21 cellular contexts compared by ENCODE assay signal in the genomic region with DNA sequence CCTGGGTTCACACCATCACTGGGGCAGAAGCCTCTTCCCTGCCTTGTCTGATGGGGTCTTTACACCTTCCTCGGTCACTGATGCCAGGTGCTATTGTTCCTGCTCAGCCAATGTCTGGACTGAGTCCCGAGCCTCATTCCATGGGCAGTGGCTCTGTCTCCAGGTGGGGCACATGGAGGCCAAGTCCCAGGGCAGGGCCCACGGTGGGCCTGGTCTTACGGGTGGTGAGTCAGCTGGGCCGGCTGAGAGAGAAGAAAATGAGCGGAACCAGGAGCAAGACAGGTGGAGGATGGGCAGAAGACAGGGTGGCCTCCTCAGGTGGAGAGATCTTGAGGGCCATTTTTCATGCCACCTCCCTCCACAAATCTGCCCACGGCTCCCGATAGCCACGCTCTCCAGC.
DNase-seq lines count a peak whose midpoint lies in the region; ATAC-seq and TF ChIP-seq lines count a peak whose summit lies in the region.
"Had no signal": no experiment of that assay in that cellular context is flagged by ENCODE, and none has a peak within 500 bp of the region (broad histone marks: within the 10 kb centered on the region; RNA-seq: fewer than 3 reads in every experiment).

No MANE protein-coding gene starts in this region.

- no CpG with 5 or more reads among the region's 9 CpGs for WGBS in neuronal stem cell (ENCODE audit: extremely low coverage in 2 of 2, insufficient read length in 2 of 2, insufficient replicate concordance in 1 of 2), 2 donors
- WGBS in transverse colon (ENCODE audit: low coverage in 1 of 2), 2 donors = 82 to 100% methylated on average over 1 to 9 of the region's 9 CpGs

- H3K9me3 Mint-ChIP-seq in chondrocyte (ENCODE audit: low read depth) = no peaks in the 10 kb centered on the region
- no peaks in the 10 kb centered on the region for H3K9me3 Mint-ChIP-seq in endothelial cell (ENCODE audit: unreplicated experiment)
- H3K9me3 Mint-ChIP-seq: CD8-positive, alpha-beta memory T cell had no signal

- no peak for TF ChIP-seq CTCF in chondrocyte (IDR thresholded peaks at IDR 0.05)
- no peak for TF ChIP-seq CTCF in transverse colon (IDR thresholded peaks at IDR 0.05)
- TF ChIP-seq CTCF in endothelial cell (IDR thresholded peaks at IDR 0.05; ENCODE audit: unreplicated experiment) = no peak

- H3K4me1 Mint-ChIP-seq in chondrocyte (ENCODE audit: low read depth) (no peaks in the 10 kb centered on the region), endothelial cell (ENCODE audit: unreplicated experiment) (peaks cover 4% of the 10 kb centered on the region)
- H3K4me1 Mint-ChIP-seq: CD8-positive, alpha-beta memory T cell had no signal

- H3K4me3 ChIP-seq in neuronal stem cell (ENCODE audit: low read length in 2 of 2) (no peak overlapping the region), transverse colon (no peak overlapping the region)
- H3K4me3 ChIP-seq: SJSA1 had no signal

- peaks cover 3 to 4% of the 10 kb centered on the region in 2 donors for H3K4me1 ChIP-seq in neuronal stem cell (ENCODE audit: control insufficient read depth in 2 of 2, insufficient read depth in 1 of 2, low read depth in 1 of 2, low read length in 2 of 2)
- H3K4me1 ChIP-seq in transverse colon = peaks cover 0 to 5% (median 0%) of the 10 kb centered on the region in 4 donors
- H3K4me1 ChIP-seq: SJSA1 had no signal

- no peak overlapping the region for H2BK120ac ChIP-seq in neuronal stem cell (ENCODE audit: low read depth, low read length)

- intact Hi-C loops in transverse colon (cut with DNase I; ENCODE audit: low total_unique reads) = no loop called here

- H3K79me1 ChIP-seq in neuronal stem cell (ENCODE audit: low read depth, low read length) = no peaks in the 10 kb centered on the region

- no peak overlapping the region for H3K4ac ChIP-seq in neuronal stem cell (ENCODE audit: low read length)

- ATAC-seq in HG03175 (IDR thresholded peaks at IDR 0.05; ENCODE audit: unreplicated experiment) = no peak
- ATAC-seq: Panc1 had no signal

- H2BK5ac ChIP-seq in neuronal stem cell (ENCODE audit: low read length) = no peak overlapping the region

- in situ Hi-C loops in transverse colon (cut with MboI; ENCODE audit: low pct_ligation_motif_present in 1 of 4, low pct_unique_long_range_greater_than_20kb in 1 of 4, low sequenced_read_pairs in 3 of 4) = no loop called here

- no peak for TF ChIP-seq POLR2A in transverse colon (IDR thresholded peaks at IDR 0.05)

- peak overlapping the region; percentile 59 for H2BK12ac ChIP-seq in neuronal stem cell (ENCODE audit: low read length)

- peaks cover 0 to 38% (median under 1%) of the 10 kb centered on the region in 3 experiments for H3K27me3 ChIP-seq in neuronal stem cell (ENCODE audit: control insufficient read depth in 3 of 3, insufficient read depth in 3 of 3, low read depth in 1 of 3, low read length in 3 of 3)
- H3K27me3 ChIP-seq in transverse colon = no peaks in the 10 kb centered on the region
- H3K27me3 ChIP-seq: SJSA1 had no signal

- H3K4me3 Mint-ChIP-seq in chondrocyte (ENCODE audit: unreplicated experiment) = no peak overlapping the region
- no peak overlapping the region for H3K4me3 Mint-ChIP-seq in endothelial cell (ENCODE audit: unreplicated experiment)
- H3K4me3 Mint-ChIP-seq: CD8-positive, alpha-beta memory T cell had no signal

- H3K27ac Mint-ChIP-seq in chondrocyte (ENCODE audit: unreplicated experiment) (no peak overlapping the region), endothelial cell (ENCODE audit: unreplicated experiment) (no peak overlapping the region)
- H3K27ac Mint-ChIP-seq: CD8-positive, alpha-beta memory T cell had no signal

- H3K36me3 ChIP-seq in neuronal stem cell (replicated peaks in 1 of 2; ENCODE audit: control insufficient read depth in 2 of 2, insufficient read depth in 2 of 2, low read length in 2 of 2) = no peaks in the 10 kb centered on the region
- no peaks in the 10 kb centered on the region for H3K36me3 ChIP-seq in transverse colon
- H3K36me3 ChIP-seq: SJSA1 had no signal

- H2BK15ac ChIP-seq in neuronal stem cell (ENCODE audit: low read length) = no peak overlapping the region

- H3K36me3 Mint-ChIP-seq in chondrocyte (ENCODE audit: low read depth) (no peaks in the 10 kb centered on the region), endothelial cell (ENCODE audit: low read depth, unreplicated experiment) (no peaks in the 10 kb centered on the region)
- H3K36me3 Mint-ChIP-seq: CD8-positive, alpha-beta memory T cell had no signal

- H3K14ac ChIP-seq in neuronal stem cell (ENCODE audit: low read length) = no peak overlapping the region

- H3K18ac ChIP-seq in neuronal stem cell (ENCODE audit: low read length) = peak overlapping the region; percentile 21

- no peak for TF ChIP-seq EP300 in transverse colon (IDR thresholded peaks at IDR 0.05; ENCODE audit: low read depth)

- H2AK5ac ChIP-seq in neuronal stem cell (ENCODE audit: low read depth, low read length) = no peak overlapping the region

- H3K27ac ChIP-seq in neuronal stem cell (replicated peaks; ENCODE audit: low read length) = no peak overlapping the region
- no peak overlapping the region for H3K27ac ChIP-seq in transverse colon
- H3K27ac ChIP-seq: 22Rv1, C4-2B, SJSA1 had no signal

- peak overlapping the region; percentile 68 for H4K91ac ChIP-seq in neuronal stem cell (ENCODE audit: low read depth, low read length, poor library complexity)

- H2AFZ ChIP-seq in neuronal stem cell (ENCODE audit: low read length) = no peak overlapping the region

- H3K9me3 ChIP-seq in neuronal stem cell (replicated peaks in 1 of 2; ENCODE audit: control insufficient read depth in 2 of 2, insufficient read depth in 1 of 2, low read depth in 1 of 2, low read length in 2 of 2) (no peaks in the 10 kb centered on the region), transverse colon (no peaks in the 10 kb centered on the region)
- H3K9me3 ChIP-seq: SJSA1 had no signal

- H3K23ac ChIP-seq in neuronal stem cell (ENCODE audit: low read depth, low read length, poor library complexity) = no peak overlapping the region

- no peak overlapping the region for H3K4me2 ChIP-seq in neuronal stem cell (ENCODE audit: insufficient read depth, low read length, poor library complexity, severe bottlenecking)

- peak overlapping the region; percentile 6 for H3K9ac ChIP-seq in neuronal stem cell (ENCODE audit: low read depth, low read length, poor library complexity)

- H3K27me3 Mint-ChIP-seq in chondrocyte (ENCODE audit: low read depth) = peaks cover 5% of the 10 kb centered on the region
- peaks cover 8% of the 10 kb centered on the region for H3K27me3 Mint-ChIP-seq in endothelial cell (ENCODE audit: unreplicated experiment)

- DNase-seq in activated CD8-positive, alpha-beta memory T cell treated with anti-CD3 and anti-CD28 coated beads, Interleukin-2, amount 50 U/mL, for 48 hours = peak; percentile 33
- no peak for DNase-seq in activated CD8-positive, alpha-beta memory T cell treated with anti-CD3 and anti-CD28 coated beads, Interleukin-2, amount 50 U/mL, for 4 hours
- DNase-seq in chondrocyte (ENCODE audit: low spot score) = peak; percentile 68
- DNase-seq in neuronal stem cell (ENCODE audit: low spot score) = no peak
- peak; percentile 3 for DNase-seq in transverse colon
- DNase-seq in H4 (ENCODE audit: low spot score) = no peak
- DNase-seq in endothelial cell (ENCODE audit: low spot score) = no peak
- DNase-seq: Calu3; CD8-positive, alpha-beta memory T cell; DMS153; Kasumi-1; NCI-H1694; NCI-H2081; NCI-H2171; NCI-H524 treated with DMSO at 0.1 percent for 48 hours; NCI-H82 had no signal

- H4K8ac ChIP-seq in neuronal stem cell (ENCODE audit: low read depth, low read length) = no peak overlapping the region

Comparison
In these comparisons a context has a peak if more than half of its experiments do, and no peak if none do; other contexts are left out.
1. DNase-seq: peak in activated CD8-positive, alpha-beta memory T cell treated with anti-CD3 and anti-CD28 coated beads, Interleukin-2, amount 50 U/mL, for 48 hours (single experiment), chondrocyte (single experiment) and transverse colon (single experiment); none in activated CD8-positive, alpha-beta memory T cell treated with anti-CD3 and anti-CD28 coated beads, Interleukin-2, amount 50 U/mL, for 4 hours (single experiment), neuronal stem cell (single experiment), H4 (single experiment) and endothelial cell (single experiment).